In genomic region chr3:57943525-57944312, GRCh38 we compare ENCODE assay signal across 10 cellular contexts.
A peak's percentile ranks its signal among the peaks of the same experiment; 100 is the strongest.
DNase-seq lines count a peak whose midpoint lies in the region; ATAC-seq, FAIRE-seq and TF ChIP-seq lines count a peak whose summit lies in the region.
"Had no signal": no experiment of that assay in that cellular context is flagged by ENCODE, and none has a peak within 500 bp of the region (broad histone marks: within the 10 kb centered on the region; RNA-seq: fewer than 3 reads in every experiment).

No MANE protein-coding gene starts in this region.

- peak overlapping the region in 4 of 5 experiments; percentile 11 to 67 (median 16) for H3K27ac Mint-ChIP-seq in brain

- no peaks in the 10 kb centered on the region for H3K27me3 ChIP-seq in prostate gland (replicated peaks; ENCODE audit: insufficient read depth)

- POLR2A ChIA-PET in A549 (lab: Yijun Ruan, JAX), result no interaction called here

- TF ChIP-seq POLR2A in A549 (IDR thresholded peaks at IDR 0.05; ENCODE audit: low read length) (no peak), prostate gland (IDR thresholded peaks at IDR 0.05) (no peak)

- H3K4me1 ChIP-seq in A549 (0 out of 3 replicates have a peak, but pooled peaks cover 4% of the 10 kb centered on the region), prostate gland (replicated peaks) (peaks cover 9% of the 10 kb centered on the region)

- 90% methylated on average over 5 of the region's 5 CpGs for WGBS in A549 (ENCODE audit: missing lambda C conversion rate)
- 64% methylated on average over 5 of the region's 5 CpGs for WGBS in prostate gland

- CTCF ChIA-PET in A549 (lab: Yijun Ruan, JAX), result interaction anchor here (0.5 kb wide), 1 partner anchor 19 kb away, joined by 4 read pairs; no protein-coding TSS in a partner anchor

- TF ChIP-seq RAD21 in A549 (conservative IDR thresholded peaks at IDR 0.05 in 1 of 2, IDR thresholded peaks at IDR 0.05 in 1 of 2), result no peak

- H3K4me3 Mint-ChIP-seq in brain, result no peak overlapping the region

- H3K36me3 ChIP-seq in prostate gland, result no peaks in the 10 kb centered on the region

- H3K9me3 ChIP-seq in A549 (0 out of 3 replicates have a peak, but pooled peaks cover 2% of the 10 kb centered on the region), prostate gland (no peaks in the 10 kb centered on the region)

- intact Hi-C loops in prostate gland (cut with DNase I), result no loop called here

- peaks cover 15% of the 10 kb centered on the region for H3K36me3 Mint-ChIP-seq in brain

- H3K27me3 Mint-ChIP-seq in brain, result no peaks in the 10 kb centered on the region

- H3K4me2 ChIP-seq in A549, result no peak overlapping the region

- no peak for TF ChIP-seq CTCF in A549 (IDR thresholded peaks at IDR 0.05)
- no peak for TF ChIP-seq CTCF in brain (conservative IDR thresholded peaks at IDR 0.05)
- TF ChIP-seq CTCF in prostate gland (IDR thresholded peaks at IDR 0.05), result no peak

- peak overlapping the region in 1 of 2 experiments; percentile 2; a peak in 1 of 6 replicates for H3K27ac ChIP-seq in A549
- peak overlapping the region; percentile 67 to 69 for H3K27ac ChIP-seq in prostate gland
- H3K27ac ChIP-seq in caudate nucleus (ENCODE audit: low read depth, low read length), result no peak overlapping the region

- H3K9me3 Mint-ChIP-seq in brain, result peaks cover 0 to 7% (median 5%) of the 10 kb centered on the region in 5 experiments

- DNase-seq in A549 (ENCODE audit: low read depth in 1 of 2, low spot score in 1 of 2), result no peak
- DNase-seq in left kidney (ENCODE audit: low read depth, low spot score), result peak; percentile 18
- DNase-seq in prostate gland (ENCODE audit: low spot score), result no peak
- DNase-seq in caudate nucleus (lab: John Stamatoyannopoulos, UW), result no peak
- DNase-seq in NCI-H1105 (lab: John Stamatoyannopoulos, UW), result no peak
- DNase-seq in stimulated activated CD4-positive, alpha-beta T cell treated with anti-CD3 and anti-CD28 coated beads, Interleukin-1b, Interleukin-23, amount 100 ng/mL, for 48 hours, result no peak
- DNase-seq in H4 (ENCODE audit: low spot score), result no peak
- DNase-seq: NCI-H2227 treated with DMSO at 0.1 percent for 48 hours had no signal

- peak; percentile 42 to 53; a peak in 5 of 6 replicates for ATAC-seq in A549
- ATAC-seq: activated CD4-positive, CD25-positive, alpha-beta regulatory T cell treated with anti-CD3 and anti-CD28 coated beads, Interleukin-2, amount 50 U/mL, for 24 hours had no signal

- TF ChIP-seq EP300 in A549 (IDR thresholded peaks at IDR 0.05), result no peak

- H3K4me3 ChIP-seq in A549, result no peak overlapping the region
- no peak overlapping the region for H3K4me3 ChIP-seq in prostate gland

- peaks cover 29% of the 10 kb centered on the region for H3K4me1 Mint-ChIP-seq in brain

- no peak for FAIRE-seq in A549 (lab: Jason Lieb, UNC)

TF ChIP-seq in A549, 52 proteins besides CTCF, POLR2A, EP300 and RAD21:
- TF ChIP-seq FOSL2 (IDR thresholded peaks at IDR 0.05), result no peak
- TF ChIP-seq FOSL2 (CRISPR knock-in tag; IDR thresholded peaks at IDR 0.05), result no peak
- no peak for TF ChIP-seq E2F6 (IDR thresholded peaks at IDR 0.05; ENCODE audit: borderline replicate concordance, low read depth)
- no peak for TF ChIP-seq BHLHE40 (IDR thresholded peaks at IDR 0.05; ENCODE audit: low read depth, low read length)
- TF ChIP-seq POLR2AphosphoS2 (conservative IDR thresholded peaks at IDR 0.05; ENCODE audit: low read length), result no peak
- no peak for TF ChIP-seq PBX3 (IDR thresholded peaks at IDR 0.05)
- TF ChIP-seq HOXB5 (CRISPR knock-in tag; IDR thresholded peaks at IDR 0.05), result no peak
- no peak for TF ChIP-seq HOXA7 (CRISPR knock-in tag; IDR thresholded peaks at IDR 0.05)
- TF ChIP-seq JUN (IDR thresholded peaks at IDR 0.05), result no peak
- no peak for TF ChIP-seq JUNB (IDR thresholded peaks at IDR 0.05)
- no peak for TF ChIP-seq CHD2 (IDR thresholded peaks at IDR 0.05; ENCODE audit: low read length, partially characterized antibody)
- TF ChIP-seq HMGXB4 (CRISPR knock-in tag; IDR thresholded peaks at IDR 0.05; ENCODE audit: borderline replicate concordance), result no peak
